ENCODE assay signal across 9 cellular contexts in genomic region chr16:68298907-68299515, GRCh38. TPM values are rescaled to one million over a fixed set of nuclear protein-coding genes. Genes with fewer than 3 reads are reported as not detected.
DNase-seq lines count a peak whose midpoint lies in the region; ATAC-seq, FAIRE-seq and TF ChIP-seq lines count a peak whose summit lies in the region.
"Had no signal": no experiment of that assay in that cellular context is flagged by ENCODE, and none has a peak within 500 bp of the region (broad histone marks: within the 10 kb centered on the region; RNA-seq: fewer than 3 reads in every experiment).

No MANE protein-coding gene starts in this region.

- H3K9me3 ChIP-seq in AG04450 (ENCODE audit: control insufficient read depth, insufficient read depth, low read length) (no peaks in the 10 kb centered on the region), mucosa of descending colon (no peaks in the 10 kb centered on the region)

- peaks cover 9% of the 10 kb centered on the region for H3K36me3 ChIP-seq in mucosa of descending colon (ENCODE audit: low read depth)

- CTCF ChIA-PET in AG04450 (lab: Charles Lee): interaction anchor here (0.8 to 1.7 kb wide), 3 partner anchors 29 to 37 kb away, joined by 6 to 9 read pairs (median 7); partner anchors contain the start of gene SLC7A6

- intact Hi-C loops in dorsolateral prefrontal cortex (cut with DNase I) (no loop called here), mucosa of descending colon (cut with DNase I, micrococcal nuclease) (no loop called here)

- TF ChIP-seq CTCF in AG04450 (IDR thresholded peaks at IDR 0.05; ENCODE audit: low read depth, low read length) (no peak), dorsolateral prefrontal cortex (IDR thresholded peaks at IDR 0.05 in 54 of 56, conservative IDR thresholded peaks at IDR 0.05 in 2 of 56; ENCODE audit: low read depth in 1 of 56, partially characterized antibody in 56 of 56) (no peak), mucosa of descending colon (IDR thresholded peaks at IDR 0.05) (no peak)

- no peaks in the 10 kb centered on the region for H3K27me3 ChIP-seq in AG04450 (ENCODE audit: control insufficient read depth, insufficient read depth, low read length)
- H3K27me3 ChIP-seq in dorsolateral prefrontal cortex: no peaks in the 10 kb centered on the region

- DNase-seq in AG04450 (ENCODE audit: low read depth, low spot score): no peak
- DNase-seq in NCI-H226: peak; percentile 41
- peak in 8 of 10 donors; percentile 51 to 80 (median 65) for DNase-seq in dorsolateral prefrontal cortex
- no peak for DNase-seq in mucosa of descending colon
- DNase-seq in H54 (ENCODE audit: insufficient read length, low spot score): no peak
- DNase-seq in activated effector memory CD4-positive, alpha-beta T cell treated with anti-CD3 and anti-CD28 coated beads, Interleukin-2, amount 50 U/mL, for 16 hours: no peak
- no peak for DNase-seq in stimulated activated CD4-positive, alpha-beta T cell treated with anti-CD3 and anti-CD28 coated beads, Interleukin-15, amount 100 ng/mL, for 24 hours
- DNase-seq: SIG-M5 had no signal

- H3K27ac ChIP-seq in AG04450 (ENCODE audit: low read depth, low read length) (peak overlapping the region; percentile 21), dorsolateral prefrontal cortex (peak overlapping the region in 51 of 59 donors; percentile 1 to 77 (median 51))

- no peaks in the 10 kb centered on the region for H3K4me1 ChIP-seq in mucosa of descending colon (ENCODE audit: low read depth)

- FAIRE-seq in H54 (lab: Jason Lieb, UNC): no peak

- POLR2A ChIA-PET in AG04450 (lab: Yijun Ruan, JAX): interaction anchor here (2.3 kb wide), 1 partner anchor 12 kb away, joined by 10 read pairs; the partner anchor contains the start of genes PRMT7 and SLC7A6OS

- ATAC-seq in mucosa of descending colon (peak; percentile 11), HG03571 (IDR thresholded peaks at IDR 0.05; ENCODE audit: unreplicated experiment) (no peak)

- H3K4me3 ChIP-seq in AG04450 (ENCODE audit: low read depth, low read length) (no peak overlapping the region), dorsolateral prefrontal cortex (no peak overlapping the region), mucosa of descending colon (no peak overlapping the region)

- TF ChIP-seq POLR2A in H54 (IDR thresholded peaks at IDR 0.05; ENCODE audit: low read depth, low read length): no peak

RNA-seq across cellular contexts. Expression of gene SLC7A6OS, which starts 11.7 kb away (rescaled TPM):
- 8.5 and 10.9 TPM in 2 replicates for polyA plus RNA-seq in AG04450 (2011; rRNA removed)
- 8.2 and 9.2 TPM in 2 replicates for polyA minus RNA-seq in AG04450 (2011; rRNA and poly(A)+ RNA removed)
- total RNA-seq in dorsolateral prefrontal cortex (10 to 100 TPM; 11.9 to 33.6 (median 20.1) TPM), mucosa of descending colon (10 to 100 TPM; 16.2 to 22.0 (median 18.4) TPM)

RNA-seq across cellular contexts. Expression of gene PRMT7, which starts 11.8 kb away (rescaled TPM):
- 26.2 and 32.4 TPM in 2 replicates for polyA plus RNA-seq in AG04450 (2011; rRNA removed)
- polyA minus RNA-seq in AG04450 (2011; rRNA and poly(A)+ RNA removed): 33.8 and 50.4 TPM in 2 replicates
- 100 to 1,000 TPM in 7 of 120 experiments, 10 to 100 TPM in 113; 48.9 to 123 (median 70.7) TPM for total RNA-seq in dorsolateral prefrontal cortex
- total RNA-seq in mucosa of descending colon: 10 to 100 TPM; 31.0 to 42.2 (median 41.0) TPM

RNA-seq across cellular contexts. Expression of gene SLC7A6, which starts 34.7 kb away (rescaled TPM):
- 27.4 and 30.3 TPM in 2 replicates for polyA plus RNA-seq in AG04450 (2011; rRNA removed)
- 53.3 and 73.9 TPM in 2 replicates for polyA minus RNA-seq in AG04450 (2011; rRNA and poly(A)+ RNA removed)
- total RNA-seq in dorsolateral prefrontal cortex (10 to 100 TPM; 21.3 to 61.6 (median 36.3) TPM), mucosa of descending colon (10 to 100 TPM; 35.0 to 41.4 (median 37.2) TPM)

RNA-seq across cellular contexts. Expression of gene PLA2G15, which starts 53.8 kb away (rescaled TPM):
- polyA plus RNA-seq in AG04450 (2011; rRNA removed): 15.7 and 18.7 TPM in 2 replicates
- polyA minus RNA-seq in AG04450 (2011; rRNA and poly(A)+ RNA removed): 9.6 and 14.9 TPM in 2 replicates
- total RNA-seq in dorsolateral prefrontal cortex (10 to 100 TPM; 13.4 to 34.2 (median 20.2) TPM), mucosa of descending colon (10 to 100 TPM; 13.2 to 14.2 (median 13.5) TPM)

Comparison
In these comparisons a context has a peak if more than half of its experiments do, and no peak if none do; other contexts are left out.
1. DNase-seq: peak in NCI-H226 (single experiment) and dorsolateral prefrontal cortex (8 of 10); none in AG04450 (single experiment), mucosa of descending colon (0 of 3), H54 (single experiment), activated effector memory CD4-positive, alpha-beta T cell treated with anti-CD3 and anti-CD28 coated beads, Interleukin-2, amount 50 U/mL, for 16 hours (single experiment) and stimulated activated CD4-positive, alpha-beta T cell treated with anti-CD3 and anti-CD28 coated beads, Interleukin-15, amount 100 ng/mL, for 24 hours (single experiment).